Comparison of ENCODE assay signal across 2 cellular contexts in genomic region chr9:16032799-16033198, GRCh38.
TF ChIP-seq lines count a peak whose summit lies in the region.

No MANE protein-coding gene starts in this region.

TF ChIP-seq in HCT116, 20 proteins besides CTCF, POLR2A, EP300 and RAD21 (continued from another document):
- TF ChIP-seq REST (IDR thresholded peaks at IDR 0.05; ENCODE audit: low read depth), result no peak
- no peak for TF ChIP-seq EGR1 (IDR thresholded peaks at IDR 0.05; ENCODE audit: low read depth)
- no peak for TF ChIP-seq YY1 (IDR thresholded peaks at IDR 0.05; ENCODE audit: extremely low read depth, insufficient replicate concordance, low read depth, low read length)
TF ChIP-seq in HCT116: peak in this region for 0.

TF ChIP-seq in WTC11, 78 proteins besides CTCF, POLR2A, EP300 and RAD21 (continued from another document):
- TF ChIP-seq SMAD3 (CRISPR knock-in tag; IDR thresholded peaks at IDR 0.05; ENCODE audit: borderline replicate concordance), result no peak
- TF ChIP-seq CREM (CRISPR knock-in tag; IDR thresholded peaks at IDR 0.05), result no peak
- no peak for TF ChIP-seq PRRX2 (CRISPR knock-in tag; IDR thresholded peaks at IDR 0.05)
- TF ChIP-seq ZMAT4 (CRISPR knock-in tag; IDR thresholded peaks at IDR 0.05), result no peak
- no peak for TF ChIP-seq ATF1 (CRISPR knock-in tag; IDR thresholded peaks at IDR 0.05)
- TF ChIP-seq TEAD4 (CRISPR knock-in tag; IDR thresholded peaks at IDR 0.05), result no peak
- TF ChIP-seq NFE2L1 (CRISPR knock-in tag; IDR thresholded peaks at IDR 0.05), result no peak
- TF ChIP-seq TCF7 (CRISPR knock-in tag; IDR thresholded peaks at IDR 0.05; ENCODE audit: low read depth), result no peak
- no peak for TF ChIP-seq GTF2I (CRISPR knock-in tag; conservative IDR thresholded peaks at IDR 0.05)
- TF ChIP-seq ZNF512 (CRISPR knock-in tag; IDR thresholded peaks at IDR 0.05; ENCODE audit: borderline replicate concordance), result no peak
- TF ChIP-seq EMX1 (CRISPR knock-in tag; IDR thresholded peaks at IDR 0.05), result no peak
- TF ChIP-seq ZBTB43 (CRISPR knock-in tag; IDR thresholded peaks at IDR 0.05), result no peak
- no peak for TF ChIP-seq JUN (CRISPR knock-in tag; IDR thresholded peaks at IDR 0.05)
